In genomic region chr3:143653935-143654334, GRCh38 we compare ENCODE assay signal across 23 cellular contexts.
"Had no signal": no experiment of that assay in that cellular context is flagged by ENCODE, and none has a peak within 500 bp of the region (broad histone marks: within the 10 kb centered on the region; RNA-seq: fewer than 3 reads in every experiment).

No MANE protein-coding gene starts in this region.

- H3K4me3 ChIP-seq: left ventricle myocardium inferior, lower lobe of right lung, pancreas, prostate gland, sigmoid colon, spleen, thyroid gland, transverse colon, upper lobe of left lung, vagina had no signal

- FAIRE-seq: pancreas, small intestine had no signal

- ATAC-seq: lower lobe of right lung; naive thymus-derived CD8-positive, alpha-beta T cell; right cardiac atrium; stimulated activated effector memory CD8-positive, alpha-beta T cell treated with anti-CD3 and anti-CD28 coated beads, Interleukin-12 subunit alpha, Interleukin-12 subunit beta, amount 100 ng/mL, for 72 hours had no signal

- H3K36me3 ChIP-seq: left ventricle myocardium inferior, lower lobe of right lung, pancreas, prostate gland, sigmoid colon, thyroid gland, transverse colon, upper lobe of left lung had no signal

- H3K27me3 ChIP-seq: pancreas, sigmoid colon, spleen, thyroid gland, transverse colon, upper lobe of left lung, vagina had no signal

- DNase-seq: islet precursor cell; left ventricle myocardium inferior; lower lobe of right lung; mammary epithelial cell; mesenchymal stem cell; naive thymus-derived CD8-positive, alpha-beta T cell; nucleus accumbens; pancreas; posterior cingulate gyrus; retina; right cardiac atrium; sigmoid colon; small intestine; spleen; stimulated activated CD4-positive, alpha-beta T cell treated with anti-CD3 and anti-CD28 coated beads, Interleukin-4, amount 100 ng/mL, for 24 hours; stimulated activated naive CD4-positive, alpha-beta T cell; substantia nigra; thyroid gland; transverse colon; upper lobe of left lung had no signal

- H3K4me1 ChIP-seq: left ventricle myocardium inferior, lower lobe of right lung, pancreas, prostate gland, sigmoid colon, thyroid gland, upper lobe of left lung had no signal

- H3K9me3 ChIP-seq: left ventricle myocardium inferior, lower lobe of right lung, pancreas, prostate gland, sigmoid colon, spleen, thyroid gland, transverse colon, upper lobe of left lung, vagina had no signal

- H3K27ac ChIP-seq: left ventricle myocardium inferior, lower lobe of right lung, pancreas, prostate gland, sigmoid colon, spleen, thyroid gland, transverse colon, upper lobe of left lung, vagina had no signal
